In the genomic region with DNA sequence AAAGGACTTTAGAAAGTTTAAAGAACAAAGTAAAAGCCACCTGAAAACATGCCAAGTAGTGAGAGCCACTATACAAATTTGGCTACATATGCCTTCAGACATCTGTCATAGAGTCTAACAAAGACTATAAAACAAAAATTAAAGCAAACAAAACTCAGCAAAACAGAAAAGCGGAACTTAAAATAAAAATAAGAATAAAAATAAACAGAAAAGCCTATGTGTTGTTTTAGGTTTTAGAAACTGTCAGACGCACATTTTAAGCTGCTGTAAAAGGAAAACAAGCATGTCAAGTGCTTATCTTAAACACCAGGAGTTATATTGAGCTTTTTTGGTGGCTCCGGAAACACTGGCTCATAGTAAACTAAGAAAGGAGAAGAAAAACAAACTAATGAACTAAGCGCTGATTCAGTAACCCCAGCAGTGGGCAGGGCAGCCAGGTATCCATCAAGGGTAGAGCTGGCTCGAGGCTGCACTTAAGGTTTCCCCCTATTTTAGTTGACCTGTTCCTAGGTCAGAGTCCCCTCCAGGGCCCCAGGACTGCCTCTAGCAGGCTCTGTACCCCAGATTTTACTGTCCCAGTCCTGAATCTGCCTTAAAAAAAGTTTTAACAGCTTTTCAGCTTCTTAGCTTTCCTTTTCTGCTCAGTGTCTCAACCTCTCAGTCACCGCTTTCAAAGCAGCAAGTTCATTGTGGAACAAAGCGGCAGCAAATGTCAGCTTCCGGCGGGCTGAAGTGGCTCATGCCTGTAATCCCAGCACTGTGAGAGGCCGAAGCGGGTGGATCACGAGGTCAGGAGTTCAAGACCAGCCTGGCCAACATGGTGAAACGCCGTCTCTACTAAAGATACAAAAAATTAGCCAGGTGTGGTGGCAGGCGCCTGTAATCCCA, we compare ENCODE assay signal across 8 cellular contexts. TPM values are rescaled to one million over a fixed set of nuclear protein-coding genes. Genes with fewer than 3 reads are reported as not detected.
DNase-seq lines count a peak whose midpoint lies in the region; FAIRE-seq and TF ChIP-seq lines count a peak whose summit lies in the region.

No MANE protein-coding gene starts in this region.

- H3K9me3 ChIP-seq in GM23248 (ENCODE audit: low read depth) (no peaks in the 10 kb centered on the region), OCI-LY1 (ENCODE audit: low read length) (peaks cover 8% of the 10 kb centered on the region), muscle layer of duodenum (ENCODE audit: control insufficient read depth in 1 of 2, low read length in 2 of 2) (no peaks in the 10 kb centered on the region)

- H3K9ac ChIP-seq in GM23248 (no peak overlapping the region), OCI-LY1 (ENCODE audit: low read length) (peak overlapping the region; percentile 49)

- H3K4me3 ChIP-seq in GM23248, result no peak overlapping the region
- peak overlapping the region; percentile 13 for H3K4me3 ChIP-seq in OCI-LY1 (ENCODE audit: low read depth, low read length, poor library complexity, severe bottlenecking)
- H3K4me3 ChIP-seq in muscle layer of duodenum (ENCODE audit: low read depth in 1 of 2, low read length in 2 of 2), result peak overlapping the region; percentile 24 to 37

- H3K4me3 Mint-ChIP-seq in activated naive CD8-positive, alpha-beta T cell treated with anti-CD3 and anti-CD28 coated beads for 36 hours, result peak overlapping the region; percentile 57

- H2AFZ ChIP-seq in GM23248 (peak overlapping the region; percentile 50; the same call in 1 of the 2 replicates), OCI-LY1 (ENCODE audit: low read length) (peak overlapping the region; percentile 100)

- H3K27me3 ChIP-seq in GM23248 (replicated peaks; ENCODE audit: insufficient read depth) (no peaks in the 10 kb centered on the region), OCI-LY1 (ENCODE audit: insufficient read depth, low read length) (no peaks in the 10 kb centered on the region), muscle layer of duodenum (ENCODE audit: low read depth, low read length) (no peaks in the 10 kb centered on the region)

- DNase-seq in GM12891 (ENCODE audit: insufficient read length, low spot score), result no peak
- DNase-seq in GM23248, result peak; percentile 23
- DNase-seq in activated naive CD8-positive, alpha-beta T cell treated with anti-CD3 and anti-CD28 coated beads for 36 hours, result peak; percentile 42
- DNase-seq in hypothalamus (lab: John Stamatoyannopoulos, UW), result no peak
- no peak for DNase-seq in RCC 7860 (ENCODE audit: low spot score)
- DNase-seq in globus pallidus (ENCODE audit: low spot score), result no peak

- H3K27ac ChIP-seq in GM23248, result no peak overlapping the region
- H3K27ac ChIP-seq in OCI-LY1 (ENCODE audit: low read depth, low read length, poor library complexity, severe bottlenecking), result peak overlapping the region; percentile 90
- peak overlapping the region; percentile 69 for H3K27ac ChIP-seq in muscle layer of duodenum (ENCODE audit: low read length)

- in situ Hi-C loops in GM23248 (cut with MboI), result no loop called here

- no peaks in the 10 kb centered on the region for H3K9me2 ChIP-seq in GM23248 (ENCODE audit: insufficient read depth)
- no peaks in the 10 kb centered on the region for H3K9me2 ChIP-seq in OCI-LY1 (ENCODE audit: low read depth, low read length)

- TF ChIP-seq POLR2A in GM12891 (IDR thresholded peaks at IDR 0.05; ENCODE audit: low read depth, low read length), result no peak

- H3K4me1 ChIP-seq in GM23248 (ENCODE audit: insufficient read depth), result peaks cover 5% of the 10 kb centered on the region; the same call in 1 of the 2 replicates
- peaks cover 15% of the 10 kb centered on the region for H3K4me1 ChIP-seq in OCI-LY1 (ENCODE audit: insufficient read depth, low read length, severe bottlenecking)
- peaks cover 0 to 4% of the 10 kb centered on the region in 2 donors for H3K4me1 ChIP-seq in muscle layer of duodenum (ENCODE audit: control insufficient read depth in 1 of 2, insufficient read depth in 2 of 2, low read length in 2 of 2)

- peak; percentile 57 for FAIRE-seq in GM12891 (lab: Jason Lieb, UNC)
- FAIRE-seq in RCC 7860 (lab: Jason Lieb, UNC), result no peak

- WGBS in GM23248 (ENCODE audit: low coverage in 1 of 2, low lambda C conversion rate in 2 of 2, missing lambda C conversion rate in 2 of 2), 2 experiments, result 64 to 71% methylated on average over 15 of the region's 15 CpGs

- H3K27me3 Mint-ChIP-seq in activated naive CD8-positive, alpha-beta T cell treated with anti-CD3 and anti-CD28 coated beads for 36 hours, result no peaks in the 10 kb centered on the region

- H3K36me3 Mint-ChIP-seq in activated naive CD8-positive, alpha-beta T cell treated with anti-CD3 and anti-CD28 coated beads for 36 hours, result peaks cover 3% of the 10 kb centered on the region

- H3K79me2 ChIP-seq in GM23248 (ENCODE audit: insufficient read depth), result no peaks in the 10 kb centered on the region
- no peaks in the 10 kb centered on the region for H3K79me2 ChIP-seq in OCI-LY1 (ENCODE audit: insufficient read depth, low read length)

- no peak for TF ChIP-seq CTCF in OCI-LY1 (IDR thresholded peaks at IDR 0.05; ENCODE audit: low read length)

- H4K20me1 ChIP-seq in GM23248 (ENCODE audit: insufficient read depth), result no peaks in the 10 kb centered on the region
- H4K20me1 ChIP-seq in OCI-LY1 (ENCODE audit: insufficient read depth, low read length), result no peaks in the 10 kb centered on the region

- H3F3A ChIP-seq in GM23248 (ENCODE audit: insufficient read depth) (peaks cover 23% of the 10 kb centered on the region), OCI-LY1 (ENCODE audit: insufficient read depth, low read length) (peaks cover 3% of the 10 kb centered on the region)

- no peak overlapping the region for H3K4me2 ChIP-seq in GM23248 (ENCODE audit: unreplicated experiment)
- H3K4me2 ChIP-seq in OCI-LY1 (ENCODE audit: low read length), result peak overlapping the region; percentile 52

- peak overlapping the region; percentile 78 for H3K27ac Mint-ChIP-seq in activated naive CD8-positive, alpha-beta T cell treated with anti-CD3 and anti-CD28 coated beads for 36 hours

- H3K36me3 ChIP-seq in GM23248 (ENCODE audit: low read depth) (peaks cover 8% of the 10 kb centered on the region), OCI-LY1 (ENCODE audit: insufficient read depth, low read length) (peaks cover 4% of the 10 kb centered on the region; the same call in 1 of the 2 replicates), muscle layer of duodenum (ENCODE audit: control insufficient read depth in 1 of 2, insufficient read depth in 2 of 2, low read length in 2 of 2) (peaks cover 0 to 5% of the 10 kb centered on the region in 2 donors)

- peaks cover 20% of the 10 kb centered on the region for H3K4me1 Mint-ChIP-seq in activated naive CD8-positive, alpha-beta T cell treated with anti-CD3 and anti-CD28 coated beads for 36 hours

- H3K9me3 Mint-ChIP-seq in activated naive CD8-positive, alpha-beta T cell treated with anti-CD3 and anti-CD28 coated beads for 36 hours, result no peaks in the 10 kb centered on the region

TF ChIP-seq in GM12891, 5 proteins besides CTCF, POLR2A, EP300 and RAD21:
- TF ChIP-seq SPI1 (IDR thresholded peaks at IDR 0.05; ENCODE audit: low read depth, low read length), result no peak
- TF ChIP-seq POLR2AphosphoS5 (IDR thresholded peaks at IDR 0.05; ENCODE audit: low read depth, low read length), result no peak

RNA-seq across cellular contexts. Expression of a gene that starts 15.3 kb away (rescaled TPM):
- polyA plus RNA-seq in GM12891 (2012; ENCODE audit: low read depth, missing spikeins), result 25.3 TPM
- total RNA-seq in GM23248 (2014; rRNA removed; shearing (Covaris generic)), result 13.3 and 22.8 TPM in 2 replicates
- 22.1 and 24.9 TPM in 2 replicates for polyA plus RNA-seq in GM23248 (2016; fragmentation: Nextera tagmentation; extraction: Ambion mirVana)
- total RNA-seq in activated naive CD8-positive, alpha-beta T cell treated with anti-CD3 and anti-CD28 coated beads for 36 hours, result 10 to 100 TPM; 29.7 to 30.8 TPM

RNA-seq across cellular contexts. Expression of a gene that starts 34.9 kb away (rescaled TPM):
- 40.4 TPM for polyA plus RNA-seq in GM12891 (2012; ENCODE audit: low read depth, missing spikeins)
- total RNA-seq in GM23248 (2014; rRNA removed; shearing (Covaris generic)), result 71.7 and 89.3 TPM in 2 replicates
- polyA plus RNA-seq in GM23248 (2016; fragmentation: Nextera tagmentation; extraction: Ambion mirVana), result 78.4 and 81.8 TPM in 2 replicates
- total RNA-seq in activated naive CD8-positive, alpha-beta T cell treated with anti-CD3 and anti-CD28 coated beads for 36 hours, result 10 to 100 TPM; 52.4 to 61.0 TPM

Comparison
In these comparisons a context has a peak if more than half of its experiments do, and no peak if none do; other contexts are left out.
1. DNase-seq: peak in GM23248 (single experiment) and activated naive CD8-positive, alpha-beta T cell treated with anti-CD3 and anti-CD28 coated beads for 36 hours (single experiment); none in GM12891 (single experiment), hypothalamus (0 of 51), RCC 7860 (single experiment) and globus pallidus (single experiment).